In genomic region chrX:143306991-143307965, GRCh38 we compare ENCODE assay signal across 21 cellular contexts.
DNase-seq lines count a peak whose midpoint lies in the region; ATAC-seq lines count a peak whose summit lies in the region.
"Had no signal": no experiment of that assay in that cellular context is flagged by ENCODE, and none has a peak within 500 bp of the region (broad histone marks: within the 10 kb centered on the region; RNA-seq: fewer than 3 reads in every experiment).

No MANE protein-coding gene starts in this region.

- H3K9me3 Mint-ChIP-seq in CD8-positive, alpha-beta memory T cell = peaks cover 0 to 3% (median 0%) of the 10 kb centered on the region in 5 donors
- H3K9me3 Mint-ChIP-seq: activated naive CD8-positive, alpha-beta T cell treated with anti-CD3 and anti-CD28 coated beads, Interleukin-2, amount 50 U/mL, for 24 hours; activated T-helper 17 cell treated with anti-CD3 and anti-CD28 coated beads, Interleukin-2, amount 50 U/mL, for 72 hours; type B pancreatic cell had no signal

- H3K4me3 ChIP-seq in CD8-positive, alpha-beta memory T cell (ENCODE audit: low read length) = no peak overlapping the region
- H3K4me3 ChIP-seq: coronary artery, left lung had no signal

- no peaks in the 10 kb centered on the region for H3K4me1 ChIP-seq in CD8-positive, alpha-beta memory T cell (ENCODE audit: insufficient read depth, low read length)
- H3K4me1 ChIP-seq: left lung had no signal

- ATAC-seq in left colon (peak; percentile 89), HG02840 (IDR thresholded peaks at IDR 0.05; ENCODE audit: low FRiP score, unreplicated experiment) (no peak)
- ATAC-seq: activated naive CD8-positive, alpha-beta T cell treated with anti-CD3 and anti-CD28 coated beads, Interleukin-2, amount 50 U/mL, for 24 hours; activated T-helper 17 cell treated with anti-CD3 and anti-CD28 coated beads, Interleukin-2, amount 50 U/mL, for 72 hours; left lung had no signal

- H3K4me1 Mint-ChIP-seq in CD8-positive, alpha-beta memory T cell = no peaks in the 10 kb centered on the region
- H3K4me1 Mint-ChIP-seq: activated naive CD8-positive, alpha-beta T cell treated with anti-CD3 and anti-CD28 coated beads, Interleukin-2, amount 50 U/mL, for 24 hours; activated T-helper 17 cell treated with anti-CD3 and anti-CD28 coated beads, Interleukin-2, amount 50 U/mL, for 72 hours; CD4-positive, alpha-beta memory T cell had no signal

- no peaks in the 10 kb centered on the region for H3K36me3 Mint-ChIP-seq in CD8-positive, alpha-beta memory T cell
- H3K36me3 Mint-ChIP-seq: CD4-positive, alpha-beta memory T cell; mesothelial cell of epicardium; type B pancreatic cell had no signal

- no peaks in the 10 kb centered on the region for H3K36me3 ChIP-seq in CD8-positive, alpha-beta memory T cell (ENCODE audit: insufficient read depth, low read length)
- H3K36me3 ChIP-seq: brain microvascular endothelial cell, left lung had no signal

- CTCF ChIA-PET in CD8-positive, alpha-beta memory T cell (lab: Charles Lee) = no interaction called here

- no peaks in the 10 kb centered on the region for H3K27me3 ChIP-seq in CD8-positive, alpha-beta memory T cell (ENCODE audit: insufficient read depth, low read length, poor library complexity, severe bottlenecking)
- H3K27me3 ChIP-seq: brain microvascular endothelial cell, left lung had no signal

- POLR2A ChIA-PET in CD8-positive, alpha-beta memory T cell (lab: Charles Lee) = no interaction called here

- no peaks in the 10 kb centered on the region for H3K9me3 ChIP-seq in CD8-positive, alpha-beta memory T cell (ENCODE audit: low read length)
- H3K9me3 ChIP-seq: left lung had no signal

- DNase-seq in DMS53 treated with DMSO at 0.1 percent for 48 hours (lab: John Stamatoyannopoulos, UW; ENCODE audit: unreplicated experiment) = peak; percentile 38
- DNase-seq in NCI-H1105 treated with DMSO at 0.1 percent for 48 hours (lab: John Stamatoyannopoulos, UW) = peak; percentile 89
- peak; percentile 47 for DNase-seq in NCI-H345 treated with DMSO at 0.1 percent for 48 hours (lab: John Stamatoyannopoulos, UW; ENCODE audit: unreplicated experiment)
- DNase-seq in left colon = peak; percentile 61 to 68
- DNase-seq in kidney glomerular epithelial cell (lab: John Stamatoyannopoulos, UW) = no peak
- no peak for DNase-seq in CD8-positive, alpha-beta memory T cell
- no peak for DNase-seq in activated gamma-delta T cell treated with Interleukin-2 at 50 U/mL for 16 hours
- DNase-seq: activated CD4-positive, alpha-beta T cell treated with anti-CD3 and anti-CD28 coated beads for 48 hours; activated naive CD8-positive, alpha-beta T cell treated with anti-CD3 and anti-CD28 coated beads, Interleukin-2, amount 50 U/mL, for 24 hours; brain microvascular endothelial cell; CD4-positive, alpha-beta memory T cell; H7; Kasumi-1; left lung; NCI-H1048 had no signal

- H3K4me3 Mint-ChIP-seq in CD8-positive, alpha-beta memory T cell = no peak overlapping the region
- H3K4me3 Mint-ChIP-seq: activated naive CD8-positive, alpha-beta T cell treated with anti-CD3 and anti-CD28 coated beads, Interleukin-2, amount 50 U/mL, for 24 hours; activated T-helper 17 cell treated with anti-CD3 and anti-CD28 coated beads, Interleukin-2, amount 50 U/mL, for 72 hours; CD4-positive, alpha-beta memory T cell; mesothelial cell of epicardium; T-helper 1 cell treated with Interleukin-12 subunit alpha and Interleukin-12 subunit beta and Interleukin-4 antibody, amounts not matched to agents 30 μg/mL and 1 μg/mL, for 36 hours; type B pancreatic cell had no signal

- H3K27ac ChIP-seq in CD8-positive, alpha-beta memory T cell (ENCODE audit: low read depth, low read length) = no peak overlapping the region
- H3K27ac ChIP-seq: brain microvascular endothelial cell, coronary artery, left lung had no signal

- no peaks in the 10 kb centered on the region for H3K27me3 Mint-ChIP-seq in CD8-positive, alpha-beta memory T cell
- H3K27me3 Mint-ChIP-seq: activated naive CD8-positive, alpha-beta T cell treated with anti-CD3 and anti-CD28 coated beads, Interleukin-2, amount 50 U/mL, for 24 hours; activated T-helper 17 cell treated with anti-CD3 and anti-CD28 coated beads, Interleukin-2, amount 50 U/mL, for 72 hours; CD4-positive, alpha-beta memory T cell; type B pancreatic cell had no signal

- intact Hi-C loops in left colon (cut with DNase I, micrococcal nuclease) = no loop called here

- peak overlapping the region in 1 of 8 donors; percentile 1 for H3K27ac Mint-ChIP-seq in CD8-positive, alpha-beta memory T cell
- H3K27ac Mint-ChIP-seq: activated naive CD8-positive, alpha-beta T cell treated with anti-CD3 and anti-CD28 coated beads, Interleukin-2, amount 50 U/mL, for 24 hours; activated T-helper 17 cell treated with anti-CD3 and anti-CD28 coated beads, Interleukin-2, amount 50 U/mL, for 72 hours; CD4-positive, alpha-beta memory T cell; mesothelial cell of epicardium; T-helper 1 cell treated with Interleukin-12 subunit alpha and Interleukin-12 subunit beta and Interleukin-4 antibody, amounts not matched to agents 30 μg/mL and 1 μg/mL, for 36 hours; type B pancreatic cell had no signal

Comparison
In these comparisons a context has a peak if more than half of its experiments do, and no peak if none do; other contexts are left out.
1. DNase-seq: peak in DMS53 treated with DMSO at 0.1 percent for 48 hours (single experiment), NCI-H1105 treated with DMSO at 0.1 percent for 48 hours (single experiment), NCI-H345 treated with DMSO at 0.1 percent for 48 hours (single experiment) and left colon (2 of 2); none in kidney glomerular epithelial cell (single experiment), CD8-positive, alpha-beta memory T cell (0 of 5) and activated gamma-delta T cell treated with Interleukin-2 at 50 U/mL for 16 hours (single experiment).